1 cellular context compared by ENCODE assay signal in genomic region chr20:23063573-23063972, GRCh38.
TF ChIP-seq lines count a peak whose summit lies in the region.

No MANE protein-coding gene starts in this region.

TF ChIP-seq in H1, 55 proteins besides CTCF, POLR2A, EP300 and RAD21 (continued from another document):
- TF ChIP-seq ATF2 (IDR thresholded peaks at IDR 0.05; ENCODE audit: low read length) (no peak), RBBP5 (IDR thresholded peaks at IDR 0.05; ENCODE audit: borderline replicate concordance, low read depth, low read length) (no peak), SIX5 (IDR thresholded peaks at IDR 0.05; ENCODE audit: low read depth, low read length) (no peak), TAF7 (optimal IDR thresholded peaks at IDR 0.05; ENCODE audit: borderline replicate concordance, low read depth, low read length) (no peak), KDM5A (IDR thresholded peaks at IDR 0.05; ENCODE audit: low read length) (no peak), POLR2AphosphoS5 (IDR thresholded peaks at IDR 0.05; ENCODE audit: low read depth, low read length) (no peak), SIRT6 (IDR thresholded peaks at IDR 0.05; ENCODE audit: low read length) (no peak), SIN3A (conservative IDR thresholded peaks at IDR 0.05 in 1 of 2, IDR thresholded peaks at IDR 0.05 in 1 of 2; ENCODE audit: low read depth in 1 of 2, low read length in 2 of 2) (no peak), CREB1 (IDR thresholded peaks at IDR 0.05) (no peak), GTF2F1 (IDR thresholded peaks at IDR 0.05; ENCODE audit: borderline replicate concordance, low read depth, low read length) (no peak), CEBPB (IDR thresholded peaks at IDR 0.05; ENCODE audit: low read depth, low read length) (no peak), HDAC6 (IDR thresholded peaks at IDR 0.05; ENCODE audit: low read depth, low read length) (no peak), EZH2 (IDR thresholded peaks at IDR 0.05; ENCODE audit: low read depth, low read length, severe bottlenecking) (no peak)
